16 cellular contexts compared by ENCODE assay signal in genomic region chr1:243316366-243316989, GRCh38.
DNase-seq lines count a peak whose midpoint lies in the region; ATAC-seq and TF ChIP-seq lines count a peak whose summit lies in the region.
"Had no signal": no experiment of that assay in that cellular context is flagged by ENCODE, and none has a peak within 500 bp of the region (broad histone marks: within the 10 kb centered on the region; RNA-seq: fewer than 3 reads in every experiment).

No MANE protein-coding gene starts in this region.

- no peak overlapping the region for H3K4ac ChIP-seq in mesendoderm (ENCODE audit: low read depth, low read length)

- TF ChIP-seq CTCF in testis (IDR thresholded peaks at IDR 0.05) (no peak), GM20000 (IDR thresholded peaks at IDR 0.05; ENCODE audit: extremely low read depth, missing control alignments) (no peak)

- H2AK5ac ChIP-seq in mesendoderm (ENCODE audit: low read length) = no peak overlapping the region

- no peak overlapping the region for H3K4me2 ChIP-seq in mesendoderm (ENCODE audit: low read length)

- H3K27ac ChIP-seq in SJCRH30 = no peak overlapping the region
- H3K27ac ChIP-seq in ectodermal cell (ENCODE audit: insufficient read depth, low read depth, low read length, poor library complexity, severe bottlenecking) = peak overlapping the region; percentile 11
- H3K27ac ChIP-seq in mesendoderm (ENCODE audit: low read depth, low read length) = no peak overlapping the region
- no peak overlapping the region for H3K27ac ChIP-seq in testis
- H3K27ac ChIP-seq in aorta (ENCODE audit: low read depth in 1 of 2, low read length in 2 of 2) = no peak overlapping the region
- H3K27ac ChIP-seq: C4-2B had no signal

- H3K27me3 ChIP-seq in SJCRH30 = no peaks in the 10 kb centered on the region
- H3K27me3 ChIP-seq in ectodermal cell (ENCODE audit: control insufficient read depth, insufficient read depth, low read length, poor library complexity, severe bottlenecking) = no peaks in the 10 kb centered on the region
- H3K27me3 ChIP-seq in mesendoderm (ENCODE audit: insufficient read depth, low read length, poor library complexity) = no peaks in the 10 kb centered on the region
- H3K27me3 ChIP-seq in testis = no peaks in the 10 kb centered on the region
- H3K27me3 ChIP-seq in aorta (ENCODE audit: control insufficient read depth in 1 of 2, insufficient read depth in 2 of 2, low read length in 1 of 2) = no peaks in the 10 kb centered on the region
- H3K27me3 ChIP-seq: upper lobe of left lung had no signal

- DNase-seq in SJCRH30 = peak; percentile 6 to 7
- no peak for DNase-seq in mesendoderm
- peak; percentile 40 for DNase-seq in testis
- DNase-seq in NCI-H2227 (lab: John Stamatoyannopoulos, UW; ENCODE audit: unreplicated experiment) = no peak
- no peak for DNase-seq in aorta
- DNase-seq in GM20000 (ENCODE audit: low spot score) = no peak
- no peak for DNase-seq in G401 (ENCODE audit: low spot score)
- DNase-seq: activated CD4-positive, alpha-beta T cell treated with anti-CD3 and anti-CD28 coated beads, Interleukin-2, amount 50 U/mL, for 48 hours; effector CD4-positive, alpha-beta T cell; HFFc6; kidney glomerular epithelial cell; SIG-M5; stimulated activated CD4-positive, alpha-beta T cell treated with anti-CD3 and anti-CD28 coated beads, Interleukin-2, amount 100 ng/mL, for 24 hours had no signal

- H4K5ac ChIP-seq in mesendoderm (ENCODE audit: low read length) = no peak overlapping the region

- TF ChIP-seq POLR2A in testis (IDR thresholded peaks at IDR 0.05) = no peak

- H3K36me3 ChIP-seq in SJCRH30 (no peaks in the 10 kb centered on the region), ectodermal cell (ENCODE audit: control insufficient read depth, insufficient read depth, low read length) (no peaks in the 10 kb centered on the region), mesendoderm (ENCODE audit: control insufficient read depth, insufficient read depth, low read length) (no peaks in the 10 kb centered on the region), testis (ENCODE audit: low read depth, missing control alignments) (no peaks in the 10 kb centered on the region), aorta (ENCODE audit: control insufficient read depth in 1 of 2, insufficient read depth in 2 of 2, low read length in 1 of 2) (peaks cover 0 to 4% of the 10 kb centered on the region in 2 donors)

- peak overlapping the region; percentile 22 for H3K18ac ChIP-seq in mesendoderm (ENCODE audit: low read length)

- no peak overlapping the region for H3K4me3 ChIP-seq in SJCRH30
- H3K4me3 ChIP-seq in ectodermal cell (ENCODE audit: insufficient read depth, low read depth, low read length) = no peak overlapping the region
- H3K4me3 ChIP-seq in mesendoderm (ENCODE audit: low read length) = no peak overlapping the region
- H3K4me3 ChIP-seq in testis = no peak overlapping the region
- H3K4me3 ChIP-seq in aorta (ENCODE audit: low read length in 2 of 2) = no peak overlapping the region

- no peak overlapping the region for H3K23ac ChIP-seq in mesendoderm (ENCODE audit: low read length)

- no peaks in the 10 kb centered on the region for H3K79me2 ChIP-seq in mesendoderm (ENCODE audit: control insufficient read depth, insufficient read depth, low read length)

- no peaks in the 10 kb centered on the region for H3K9me3 ChIP-seq in SJCRH30 (replicated peaks)
- H3K9me3 ChIP-seq in ectodermal cell (ENCODE audit: control insufficient read depth, low read length) = no peaks in the 10 kb centered on the region
- H3K9me3 ChIP-seq in testis = no peaks in the 10 kb centered on the region
- no peaks in the 10 kb centered on the region for H3K9me3 ChIP-seq in aorta (ENCODE audit: control insufficient read depth, low read length)
- H3K9me3 ChIP-seq: upper lobe of left lung had no signal

- whole genome bisulfite sequencing in ectodermal cell, 2 experiments = 14 to 19% methylated on average over 11 to 12 of the region's 12 CpGs
- WGBS in mesendoderm (ENCODE audit: extremely low coverage, insufficient coverage, low lambda C conversion rate) = no CpG with 5 or more reads among the region's 12 CpGs
- 54 to 63% methylated on average over 12 of the region's 12 CpGs for WGBS in testis, 2 donors
- 84 to 86% methylated on average over 12 of the region's 12 CpGs for WGBS in aorta, 2 donors

- H2BK120ac ChIP-seq in mesendoderm (ENCODE audit: low read depth, low read length) = no peak overlapping the region

- ATAC-seq in aorta (ENCODE audit: low FRiP score) = no peak

- H3K79me1 ChIP-seq in mesendoderm (ENCODE audit: low read length) = no peaks in the 10 kb centered on the region

- no peaks in the 10 kb centered on the region for H3K4me1 ChIP-seq in SJCRH30
- H3K4me1 ChIP-seq in ectodermal cell (ENCODE audit: control insufficient read depth, insufficient read depth, low read length) = peaks cover 9% of the 10 kb centered on the region
- H3K4me1 ChIP-seq in mesendoderm (ENCODE audit: control insufficient read depth, low read depth, low read length) = peaks cover 2% of the 10 kb centered on the region
- H3K4me1 ChIP-seq in testis = no peaks in the 10 kb centered on the region
- H3K4me1 ChIP-seq in aorta (ENCODE audit: control insufficient read depth in 1 of 2, insufficient read depth in 2 of 2, low read length in 2 of 2) = no peaks in the 10 kb centered on the region

- peak overlapping the region; percentile 34 for H3K56ac ChIP-seq in mesendoderm (ENCODE audit: low read length)

- H3K9ac ChIP-seq in mesendoderm (ENCODE audit: low read length) = no peak overlapping the region

- intact Hi-C loops in testis (cut with DNase I; ENCODE audit: low total_unique reads) = no loop called here
- intact Hi-C loops in aorta (cut with DNase I) = no loop called here

- no peak overlapping the region for H2BK5ac ChIP-seq in mesendoderm (ENCODE audit: low read length)

- no peak overlapping the region for H2BK15ac ChIP-seq in mesendoderm (replicated peaks; ENCODE audit: low read depth)

- in situ Hi-C loops in G401 (cut with HindIII; ENCODE audit: low sequenced_read_pairs) = no loop called here

- no peak overlapping the region for H4K8ac ChIP-seq in mesendoderm (ENCODE audit: low read depth, low read length)

Comparison
In these comparisons a context has a peak if more than half of its experiments do, and no peak if none do; other contexts are left out.
1. DNase-seq: peak in SJCRH30 (2 of 2) and testis (single experiment); none in mesendoderm (single experiment), NCI-H2227 (single experiment), aorta (0 of 2), GM20000 (single experiment) and G401 (single experiment).